In genomic region chr1:204929487-204930185, GRCh38 we compare ENCODE assay signal across 29 cellular contexts. TPM values are rescaled to one million over a fixed set of nuclear protein-coding genes. Genes with fewer than 3 reads are reported as not detected.
A peak's percentile ranks its signal among the peaks of the same experiment; 100 is the strongest.
DNase-seq lines count a peak whose midpoint lies in the region; ATAC-seq, FAIRE-seq and TF ChIP-seq lines count a peak whose summit lies in the region.
"Had no signal": no experiment of that assay in that cellular context is flagged by ENCODE, and none has a peak within 500 bp of the region (broad histone marks: within the 10 kb centered on the region; RNA-seq: fewer than 3 reads in every experiment).

No MANE protein-coding gene starts in this region.

- no peak overlapping the region for H4K5ac ChIP-seq in H1 (ENCODE audit: insufficient read length, low read depth, low read length)

- no peak overlapping the region for H3K4me3 Mint-ChIP-seq in GM23338
- H3K4me3 Mint-ChIP-seq: activated naive CD4-positive, alpha-beta T cell treated with anti-CD3 and anti-CD28 coated beads, Interleukin-2, amount 50 U/mL, for 24 hours; CD14-positive monocyte; memory B cell had no signal

- H2BK20ac ChIP-seq in H1 (ENCODE audit: low read length), result peak overlapping the region; percentile 75; the same call in 1 of the 2 replicates

- H3K4me1 ChIP-seq in GM23338 (ENCODE audit: insufficient read depth) (peaks cover 54% of the 10 kb centered on the region), H1 (replicated peaks in 1 of 4; ENCODE audit: control insufficient read depth in 3 of 4, insufficient read depth in 4 of 4, low read length in 3 of 4) (peaks cover 12 to 23% (median 19%) of the 10 kb centered on the region in 4 experiments), sigmoid colon (no peaks in the 10 kb centered on the region)
- H3K4me1 ChIP-seq: parathyroid adenoma had no signal

- H2BK5ac ChIP-seq in H1 (ENCODE audit: low read depth, low read length), result peak overlapping the region; percentile 55; the same call in 1 of the 2 replicates

- CTCF ChIA-PET in H1 (lab: Charles Lee; ENCODE audit: partially characterized antibody), result interaction anchor here (0.6 to 5.4 kb wide), 12 partner anchors 8 to 138 kb away, joined by 3 to 59 read pairs (median 5); no protein-coding TSS in a partner anchor

- no peak overlapping the region for H3K27ac ChIP-seq in GM23338 (ENCODE audit: low read depth)
- H3K27ac ChIP-seq in H1 (ENCODE audit: low read depth, low read length), result no peak overlapping the region
- H3K27ac ChIP-seq in sigmoid colon, result no peak overlapping the region
- H3K27ac ChIP-seq: brain microvascular endothelial cell, epithelial cell of prostate, HL-60, parathyroid adenoma, tibial artery had no signal

- peak overlapping the region; percentile 71; the same call in 1 of the 2 replicates for H2BK12ac ChIP-seq in H1 (ENCODE audit: low read depth, low read length)

- ATAC-seq in GM23338, result no peak
- no peak for ATAC-seq in HG03196 (IDR thresholded peaks at IDR 0.05; ENCODE audit: unreplicated experiment)
- no peak for ATAC-seq in HG03565 (IDR thresholded peaks at IDR 0.05; ENCODE audit: unreplicated experiment)
- ATAC-seq in activated CD4-positive, CD25-positive, alpha-beta regulatory T cell treated with anti-CD3 and anti-CD28 coated beads, Interleukin-2, amount 50 U/mL, for 24 hours, result no peak
- ATAC-seq: left lobe of liver, Panc1 had no signal

- peak overlapping the region; percentile 24; the same call in 1 of the 2 replicates for H3K18ac ChIP-seq in H1 (ENCODE audit: extremely low read depth, low read length)

- no peak overlapping the region for H4K8ac ChIP-seq in H1 (ENCODE audit: extremely low read depth, insufficient read depth, low read length)

- no peaks in the 10 kb centered on the region; the same call in 1 of the 2 replicates for H3F3A ChIP-seq in GM23338 (replicated peaks; ENCODE audit: low read depth)

- TF ChIP-seq POLR2A in H1 (IDR thresholded peaks at IDR 0.05; ENCODE audit: control extremely low read depth in 1 of 2, low read depth in 2 of 2, low read length in 2 of 2) (no peak), sigmoid colon (IDR thresholded peaks at IDR 0.05) (no peak)

- 0 out of 2 replicates have a peak, but pooled peaks cover 3% of the 10 kb centered on the region for H3K9me2 ChIP-seq in GM23338 (ENCODE audit: insufficient read depth)

- no peak overlapping the region for H3K4ac ChIP-seq in H1 (replicated peaks; ENCODE audit: insufficient read length, low read depth, low read length)

- H3K4me3 ChIP-seq in GM23338 (no peak overlapping the region), H1 (ENCODE audit: extremely low read depth in 1 of 4, insufficient read depth in 2 of 4, low read depth in 3 of 4, low read length in 4 of 4) (no peak overlapping the region), sigmoid colon (no peak overlapping the region)
- H3K4me3 ChIP-seq: tibial artery had no signal

- peak overlapping the region; percentile 20; the same call in 1 of the 2 replicates for H2BK15ac ChIP-seq in H1 (ENCODE audit: low read length)

- no peak overlapping the region for H3K27ac Mint-ChIP-seq in GM23338
- H3K27ac Mint-ChIP-seq: activated naive CD4-positive, alpha-beta T cell treated with anti-CD3 and anti-CD28 coated beads, Interleukin-2, amount 50 U/mL, for 24 hours; CD14-positive monocyte; memory B cell had no signal

- no peaks in the 10 kb centered on the region for H3K9me3 Mint-ChIP-seq in GM23338
- H3K9me3 Mint-ChIP-seq: activated naive CD4-positive, alpha-beta T cell treated with anti-CD3 and anti-CD28 coated beads, Interleukin-2, amount 50 U/mL, for 24 hours; CD14-positive monocyte; memory B cell had no signal

- peaks cover 3% of the 10 kb centered on the region for H3K27me3 Mint-ChIP-seq in GM23338 (ENCODE audit: insufficient read depth, low read depth, poor library complexity)

- H4K20me1 ChIP-seq in GM23338 (replicated peaks; ENCODE audit: insufficient read depth) (no peaks in the 10 kb centered on the region), H1 (replicated peaks in 1 of 2; ENCODE audit: control insufficient read depth in 1 of 2, insufficient read depth in 2 of 2, low read length in 2 of 2) (no peaks in the 10 kb centered on the region)

- no peak overlapping the region for H3K14ac ChIP-seq in H1 (ENCODE audit: insufficient read length)

- no peaks in the 10 kb centered on the region for H3K79me1 ChIP-seq in H1 (ENCODE audit: low read depth, low read length)

- no peak overlapping the region for H4K91ac ChIP-seq in H1 (replicated peaks; ENCODE audit: insufficient read length, low read length)

- peak overlapping the region; percentile 56 for H2AK5ac ChIP-seq in H1 (ENCODE audit: low read depth, low read length)

- peaks cover 28% of the 10 kb centered on the region for H3K4me1 Mint-ChIP-seq in GM23338
- H3K4me1 Mint-ChIP-seq: activated naive CD4-positive, alpha-beta T cell treated with anti-CD3 and anti-CD28 coated beads, Interleukin-2, amount 50 U/mL, for 24 hours; CD14-positive monocyte; memory B cell had no signal

- FAIRE-seq in H1 (lab: Jason Lieb, UNC), result no peak

- no peak overlapping the region for H2BK120ac ChIP-seq in H1 (replicated peaks; ENCODE audit: low read depth, low read length)

- TF ChIP-seq RAD21 in H1 (IDR thresholded peaks at IDR 0.05 in 1 of 2, conservative IDR thresholded peaks at IDR 0.05 in 1 of 2; ENCODE audit: low read depth in 2 of 2, low read length in 2 of 2), result no peak

- 90% methylated on average over 5 of the region's 6 CpGs; no CpG with 5 or more reads in 1 of the 2 experiments for WGBS in H1 (ENCODE audit: extremely low coverage in 1 of 2, insufficient coverage in 1 of 2, insufficient read length in 1 of 2, insufficient replicate concordance in 2 of 2, low coverage in 1 of 2, low lambda C conversion rate in 2 of 2, missing lambda C conversion rate in 1 of 2), 2 experiments
- 84 to 88% methylated on average over 6 of the region's 6 CpGs for WGBS in sigmoid colon, 2 donors

- H3K56ac ChIP-seq in H1 (replicated peaks; ENCODE audit: insufficient read length, low read depth, low read length), result no peak overlapping the region

- no peaks in the 10 kb centered on the region for H3K36me3 Mint-ChIP-seq in GM23338 (ENCODE audit: low read depth)
- H3K36me3 Mint-ChIP-seq: activated naive CD4-positive, alpha-beta T cell treated with anti-CD3 and anti-CD28 coated beads, Interleukin-2, amount 50 U/mL, for 24 hours; CD14-positive monocyte; memory B cell had no signal

- TF ChIP-seq EP300 in H1 (IDR thresholded peaks at IDR 0.05; ENCODE audit: borderline replicate concordance in 1 of 2, low read depth in 2 of 2, low read length in 2 of 2) (no peak), sigmoid colon (IDR thresholded peaks at IDR 0.05) (no peak)

- H2AFZ ChIP-seq in GM23338 (no peak overlapping the region), H1 (ENCODE audit: low read length) (no peak overlapping the region)
- H2AFZ ChIP-seq: parathyroid adenoma had no signal

- H3K23me2 ChIP-seq in H1 (ENCODE audit: low read depth, low read length), result peaks cover 2% of the 10 kb centered on the region; the same call in 1 of the 2 replicates

- TF ChIP-seq CTCF in GM23338 (conservative IDR thresholded peaks at IDR 0.05; ENCODE audit: low read depth in 2 of 2) (no peak), H1 (IDR thresholded peaks at IDR 0.05; ENCODE audit: control extremely low read depth in 1 of 3, insufficient read depth in 1 of 3, low read depth in 1 of 3, low read length in 3 of 3) (no peak), sigmoid colon (IDR thresholded peaks at IDR 0.05) (no peak)

- H3K36me3 ChIP-seq in GM23338 (ENCODE audit: insufficient read depth) (no peaks in the 10 kb centered on the region), H1 (ENCODE audit: control insufficient read depth in 2 of 4, insufficient read depth in 4 of 4, low read length in 3 of 4) (no peaks in the 10 kb centered on the region), sigmoid colon (no peaks in the 10 kb centered on the region)
- H3K36me3 ChIP-seq: brain microvascular endothelial cell, tibial artery had no signal

- no peak overlapping the region for H3K23ac ChIP-seq in H1 (ENCODE audit: insufficient read length)

- POLR2A ChIA-PET in H1 (lab: Charles Lee; ENCODE audit: partially characterized antibody), result no interaction called here

- DNase-seq in GM23338 (ENCODE audit: low spot score) (no peak), NCI-H69 (lab: John Stamatoyannopoulos, UW) (peak; percentile 41), H1 (ENCODE audit: low read depth in 1 of 2, low spot score in 2 of 2) (peak in 1 of 2 experiments; percentile 35), sigmoid colon (peak; percentile 27)
- DNase-seq: activated CD4-positive, alpha-beta T cell treated with anti-CD3 and anti-CD28 coated beads for 4 hours; amniotic stem cell; brain microvascular endothelial cell; Caco-2; DMS79; effector CD4-positive, alpha-beta T cell; GDM1; MM.1S; NCI-H1105 treated with DMSO at 0.1 percent for 48 hours; NCI-H2029 treated with DMSO at 0.1 percent for 48 hours; NCI-H2227 treated with DMSO at 0.1 percent for 48 hours; right cardiac atrium; SHP77; tibial artery had no signal

- peak overlapping the region; percentile 51 for H3K4me2 ChIP-seq in GM23338
- H3K4me2 ChIP-seq in H1 (ENCODE audit: insufficient read depth in 1 of 2, low read depth in 2 of 2, low read length in 2 of 2), result no peak overlapping the region

- H3K79me2 ChIP-seq in GM23338 (replicated peaks; ENCODE audit: insufficient read depth) (no peaks in the 10 kb centered on the region), H1 (ENCODE audit: control insufficient read depth in 1 of 2, insufficient read depth in 2 of 2, low read length in 2 of 2) (no peaks in the 10 kb centered on the region)
- H3K79me2 ChIP-seq: parathyroid adenoma had no signal

- H3K27me3 ChIP-seq in GM23338 (ENCODE audit: insufficient read depth) (no peaks in the 10 kb centered on the region), H1 (replicated peaks in 1 of 4; ENCODE audit: control insufficient read depth in 3 of 4, extremely low read depth in 1 of 4, insufficient read depth in 3 of 4, low read length in 3 of 4) (no peaks in the 10 kb centered on the region), sigmoid colon (no peaks in the 10 kb centered on the region)
- H3K27me3 ChIP-seq: tibial artery had no signal

- H3K9me3 ChIP-seq in H1 (ENCODE audit: insufficient read depth in 2 of 2, low read depth in 1 of 2, low read length in 1 of 2), result no peaks in the 10 kb centered on the region
- no peaks in the 10 kb centered on the region for H3K9me3 ChIP-seq in sigmoid colon
- H3K9me3 ChIP-seq: Caco-2, tibial artery had no signal

- H3K9ac ChIP-seq in H1 (replicated peaks in 1 of 4; ENCODE audit: extremely low read depth in 1 of 4, low read depth in 3 of 4, low read length in 3 of 4), result no peak overlapping the region
- H3K9ac ChIP-seq: parathyroid adenoma had no signal

- intact Hi-C loops in sigmoid colon (cut with DNase I), result no loop called here

RNA-seq across cellular contexts. Expression of gene NFASC, which starts 59.0 kb away (rescaled TPM):
- 7.6 and 11.7 TPM in 2 replicates for total RNA-seq in GM23338 (2014; rRNA removed; shearing (Covaris generic))
- 3.0 and 3.9 TPM in 2 replicates for polyA plus RNA-seq in GM23338 (2016; fragmentation: Nextera tagmentation; extraction: Ambion mirVana)
- total RNA-seq in H1 (2021; fragmentation: NEBNext Ultra II Directional; extraction: Animal tissue kit (Norgen Biotek cat#: 25700)), result 10.4 and 15.2 TPM in 2 replicates
- polyA plus RNA-seq in H1 (2011; rRNA removed), result 5.0 and 6.9 TPM in 2 replicates
- polyA plus RNA-seq in H1 (2011; cell fraction: cytosol; rRNA removed), result 5.6 TPM
- 16.2 TPM for polyA plus RNA-seq in H1 (2011; cell fraction: nucleus; rRNA removed)
- polyA plus RNA-seq in H1 (2012, experiment 1 of 2), result 5.0 to 6.4 TPM (median 6.1 TPM) in 4 replicates
- polyA plus RNA-seq in H1 (2012, experiment 2 of 2), result 3.0 TPM
- polyA plus RNA-seq in H1 (2013, experiment 1 of 2), result 12.9 TPM
- polyA plus RNA-seq in H1 (2013, experiment 2 of 2), result 12.7 TPM
- 9.3 and 10.2 TPM in 2 replicates for polyA minus RNA-seq in H1 (2011; rRNA and poly(A)+ RNA removed)
- polyA minus RNA-seq in H1 (2011; cell fraction: cytosol; rRNA and poly(A)+ RNA removed), result 4.8 TPM
- 14.8 TPM for polyA minus RNA-seq in H1 (2011; cell fraction: nucleus; rRNA and poly(A)+ RNA removed)
- 100 to 1,000 TPM in 1 of 4 donors, 10 to 100 TPM in 3; 17.6 to 105 (median 25.3) TPM for total RNA-seq in sigmoid colon
- 1 to 10 TPM in 2 of 3 donors, under 1 TPM in 1; 0.46 to 8.9 (median 1.2) TPM for polyA plus RNA-seq in sigmoid colon
- polyA plus RNA-seq: CD14-positive monocyte had no signal
